34 cellular contexts compared by ENCODE assay signal in genomic region chr2:233319256-233319655, GRCh38. TPM values are rescaled to one million over a fixed set of nuclear protein-coding genes. Genes with fewer than 3 reads are reported as not detected.
"Had no signal": no experiment of that assay in that cellular context is flagged by ENCODE, and none has a peak within 500 bp of the region (broad histone marks: within the 10 kb centered on the region; RNA-seq: fewer than 3 reads in every experiment).

No MANE protein-coding gene starts in this region.

- H3K27ac ChIP-seq: ascending aorta, cardiac muscle cell, VCaP had no signal

- H3K27ac Mint-ChIP-seq: activated B cell treated with CpG ODN at 0.5 μM for 24 hours; activated CD4-positive, alpha-beta memory T cell treated with anti-CD3 and anti-CD28 coated beads for 36 hours; activated CD4-positive, alpha-beta T cell treated with anti-CD3 and anti-CD28 coated beads, Interleukin-2, amount 10 ng/mL, durations not matched to agents 24 days and 14 days; activated CD8-positive, alpha-beta T cell treated with anti-CD3 and anti-CD28 coated beads for 36 hours; activated naive CD4-positive, alpha-beta T cell treated with anti-CD3 and anti-CD28 coated beads, Interleukin-2, amount 10 ng/mL, durations not matched to agents 7 days and 5 days; activated naive CD4-positive, alpha-beta T cell treated with anti-CD3 and anti-CD28 coated beads, Interleukin-2, amount 50 U/mL, for 24 hours; activated naive CD8-positive, alpha-beta T cell; activated naive CD8-positive, alpha-beta T cell treated with anti-CD3 and anti-CD28 coated beads, Interleukin-2, amount 10 ng/mL, durations not matched to agents 7 days and 5 days; activated naive CD8-positive, alpha-beta T cell treated with anti-CD3 and anti-CD28 coated beads, Interleukin-2, amount 50 U/mL, for 24 hours; activated T-helper 2 cell treated with anti-CD3 and anti-CD28 coated beads, Interferon-gamma antibody, Interleukin-2, Interleukin-4, amounts not matched to agents 10 μg/mL and 5 μg/mL and 100 μg/mL, durations not matched to agents 14 hours and 24 hours and 36 hours; T-helper 2 cell treated with Interferon-gamma antibody and Interleukin-4, amounts not matched to agents 5 μg/mL and 100 μg/mL, for 36 hours had no signal

- H3K4me3 ChIP-seq: ascending aorta, cardiac muscle cell had no signal

- H3K36me3 Mint-ChIP-seq: activated CD4-positive, alpha-beta memory T cell treated with anti-CD3 and anti-CD28 coated beads for 36 hours; activated naive CD4-positive, alpha-beta T cell treated with anti-CD3 and anti-CD28 coated beads, Interleukin-2, amount 10 ng/mL, durations not matched to agents 7 days and 5 days; activated naive CD4-positive, alpha-beta T cell treated with anti-CD3 and anti-CD28 coated beads, Interleukin-2, amount 50 U/mL, for 24 hours; activated naive CD8-positive, alpha-beta T cell; activated naive CD8-positive, alpha-beta T cell treated with anti-CD3 and anti-CD28 coated beads, Interleukin-2, amount 10 ng/mL, durations not matched to agents 7 days and 5 days; brain had no signal

- FAIRE-seq: bronchial epithelial cell, TTC549 had no signal

- H3K4me1 ChIP-seq: ascending aorta had no signal

- H3K9me3 ChIP-seq: ascending aorta had no signal

- H3K27me3 Mint-ChIP-seq: activated B cell treated with CpG ODN at 0.5 μM for 24 hours; activated CD4-positive, alpha-beta memory T cell treated with anti-CD3 and anti-CD28 coated beads for 36 hours; activated CD8-positive, alpha-beta T cell treated with anti-CD3 and anti-CD28 coated beads for 36 hours; activated naive CD4-positive, alpha-beta T cell treated with anti-CD3 and anti-CD28 coated beads, Interleukin-2, amount 50 U/mL, for 24 hours; activated naive CD8-positive, alpha-beta T cell; activated naive CD8-positive, alpha-beta T cell treated with anti-CD3 and anti-CD28 coated beads, Interleukin-2, amount 50 U/mL, for 24 hours had no signal

- H3K4me3 Mint-ChIP-seq: activated B cell treated with CpG ODN at 0.5 μM for 24 hours; activated CD4-positive, alpha-beta memory T cell treated with anti-CD3 and anti-CD28 coated beads for 36 hours; activated CD4-positive, alpha-beta T cell treated with anti-CD3 and anti-CD28 coated beads, Interleukin-2, amount 10 ng/mL, durations not matched to agents 24 days and 14 days; activated CD8-positive, alpha-beta T cell treated with anti-CD3 and anti-CD28 coated beads for 36 hours; activated naive CD4-positive, alpha-beta T cell treated with anti-CD3 and anti-CD28 coated beads, Interleukin-2, amount 10 ng/mL, durations not matched to agents 7 days and 5 days; activated naive CD4-positive, alpha-beta T cell treated with anti-CD3 and anti-CD28 coated beads, Interleukin-2, amount 50 U/mL, for 24 hours; activated naive CD8-positive, alpha-beta T cell; activated naive CD8-positive, alpha-beta T cell treated with anti-CD3 and anti-CD28 coated beads, Interleukin-2, amount 10 ng/mL, durations not matched to agents 7 days and 5 days; activated naive CD8-positive, alpha-beta T cell treated with anti-CD3 and anti-CD28 coated beads, Interleukin-2, amount 50 U/mL, for 24 hours; brain; T-helper 1 cell treated with Interleukin-12 subunit alpha and Interleukin-12 subunit beta and Interleukin-4 antibody, amounts not matched to agents 30 μg/mL and 1 μg/mL, for 36 hours; T-helper 2 cell treated with Interferon-gamma antibody and Interleukin-4, amounts not matched to agents 5 μg/mL and 100 μg/mL, for 36 hours had no signal

- H3K36me3 ChIP-seq: ascending aorta, cardiac muscle cell had no signal

- DNase-seq: activated B cell treated with CpG ODN at 0.5 μM for 24 hours; activated CD4-positive, alpha-beta memory T cell treated with anti-CD3 and anti-CD28 coated beads for 36 hours; activated CD4-positive, alpha-beta T cell treated with anti-CD3 and anti-CD28 coated beads for 4 hours; activated CD4-positive, alpha-beta T cell treated with anti-CD3 and anti-CD28 coated beads, Interleukin-2, amount 10 ng/mL, durations not matched to agents 24 days and 14 days; activated CD4-positive, alpha-beta T cell treated with anti-CD3 and anti-CD28 coated beads, Interleukin-2, amount 50 U/mL, for 1 hour; activated CD4-positive, alpha-beta T cell treated with anti-CD3 and anti-CD28 coated beads, Interleukin-2, amount 50 U/mL, for 4 hours; activated CD4-positive, CD25-positive, alpha-beta regulatory T cell treated with anti-CD3 and anti-CD28 coated beads, Interleukin-2, amount 50 U/mL, for 72 hours; activated CD8-positive, alpha-beta memory T cell treated with anti-CD3 and anti-CD28 coated beads, Interleukin-2, amount 50 U/mL, for 4 hours; activated CD8-positive, alpha-beta T cell treated with anti-CD3 and anti-CD28 coated beads for 36 hours; activated effector memory CD4-positive, alpha-beta T cell treated with Interleukin-2 at 50 U/mL for 16 hours; activated gamma-delta T cell; activated naive CD4-positive, alpha-beta T cell treated with anti-CD3 and anti-CD28 coated beads, Interleukin-2, amount 10 ng/mL, durations not matched to agents 7 days and 5 days; activated naive CD4-positive, alpha-beta T cell treated with Interleukin-2 at 50 U/mL for 16 hours; activated naive CD8-positive, alpha-beta T cell treated with anti-CD3 and anti-CD28 coated beads, Interleukin-2, amount 10 ng/mL, durations not matched to agents 7 days and 5 days; activated naive CD8-positive, alpha-beta T cell treated with anti-CD3 and anti-CD28 coated beads, Interleukin-2, amount 50 U/mL, for 24 hours; activated T-cell treated with anti-CD3 and anti-CD28 coated beads for 4 hours; activated T-cell treated with anti-CD3 and anti-CD28 coated beads, Interleukin-2, amount 50 U/mL, for 1 hour; activated T-cell treated with anti-CD3 and anti-CD28 coated beads, Interleukin-2, amount 50 U/mL, for 48 hours; central memory CD4-positive, alpha-beta T cell; T-helper 1 cell; T-helper 2 cell; T-helper 9 cell had no signal

- H3K9me3 Mint-ChIP-seq: activated B cell treated with CpG ODN at 0.5 μM for 24 hours; activated CD4-positive, alpha-beta memory T cell treated with anti-CD3 and anti-CD28 coated beads for 36 hours; activated CD4-positive, alpha-beta T cell treated with anti-CD3 and anti-CD28 coated beads, Interleukin-2, amount 10 ng/mL, durations not matched to agents 24 days and 14 days; activated CD8-positive, alpha-beta T cell treated with anti-CD3 and anti-CD28 coated beads for 36 hours; activated naive CD4-positive, alpha-beta T cell treated with anti-CD3 and anti-CD28 coated beads, Interleukin-2, amount 10 ng/mL, durations not matched to agents 7 days and 5 days; activated naive CD4-positive, alpha-beta T cell treated with anti-CD3 and anti-CD28 coated beads, Interleukin-2, amount 50 U/mL, for 24 hours; activated naive CD8-positive, alpha-beta T cell treated with anti-CD3 and anti-CD28 coated beads, Interleukin-2, amount 10 ng/mL, durations not matched to agents 7 days and 5 days; activated naive CD8-positive, alpha-beta T cell treated with anti-CD3 and anti-CD28 coated beads, Interleukin-2, amount 50 U/mL, for 24 hours; activated T-helper 2 cell treated with anti-CD3 and anti-CD28 coated beads, Interferon-gamma antibody, Interleukin-2, Interleukin-4, amounts not matched to agents 10 μg/mL and 5 μg/mL and 100 μg/mL, durations not matched to agents 14 hours and 24 hours and 36 hours; brain; T-helper 1 cell treated with Interleukin-12 subunit alpha and Interleukin-12 subunit beta and Interleukin-4 antibody, amounts not matched to agents 30 μg/mL and 1 μg/mL, for 36 hours; T-helper 2 cell treated with Interferon-gamma antibody and Interleukin-4, amounts not matched to agents 5 μg/mL and 100 μg/mL, for 36 hours had no signal

RNA-seq across cellular contexts. Expression of gene SAG, which starts 11.6 kb away (rescaled TPM):
- total RNA-seq: activated CD4-positive, alpha-beta T cell treated with anti-CD3 and anti-CD28 coated beads, Interleukin-2, amount 10 ng/mL, durations not matched to agents 24 days and 14 days; activated CD8-positive, alpha-beta T cell treated with anti-CD3 and anti-CD28 coated beads for 36 hours; activated T-helper 2 cell treated with anti-CD3 and anti-CD28 coated beads, Interferon-gamma antibody, Interleukin-2, Interleukin-4, amounts not matched to agents 10 μg/mL and 5 μg/mL and 100 μg/mL, durations not matched to agents 14 hours and 24 hours and 36 hours; ascending aorta; bronchial epithelial cell; cardiac muscle cell; cerebellum had no signal
